ENCODE assay signal across 8 cellular contexts in genomic region chr17:56678249-56679144, GRCh38.
DNase-seq lines count a peak whose midpoint lies in the region; ATAC-seq and TF ChIP-seq lines count a peak whose summit lies in the region.

No MANE protein-coding gene starts in this region.

- no peak for DNase-seq in activated T-cell treated with anti-CD3 and anti-CD28 coated beads, Interleukin-2, amount 50 U/mL, for 4 hours
- no peak for DNase-seq in activated T-cell treated with anti-CD3 and anti-CD28 coated beads for 4 hours
- no peak for DNase-seq in brain microvascular endothelial cell
- DNase-seq in left kidney (ENCODE audit: low read depth, low spot score): peak; percentile 84
- no peak for DNase-seq in upper lobe of right lung
- DNase-seq in activated gamma-delta T cell (lab: John Stamatoyannopoulos, UW): no peak
- no peak for DNase-seq in erythroblast (lab: John Stamatoyannopoulos, UW)

- H3K36me3 ChIP-seq in brain microvascular endothelial cell (replicated peaks) (no peaks in the 10 kb centered on the region), upper lobe of right lung (no peaks in the 10 kb centered on the region)

- no peaks in the 10 kb centered on the region for H3K9me3 Mint-ChIP-seq in activated T-cell treated with anti-CD3 and anti-CD28 coated beads, Interleukin-2, amount 50 U/mL, for 4 hours

- peaks cover 56% of the 10 kb centered on the region for H3K27me3 ChIP-seq in brain microvascular endothelial cell (replicated peaks)
- H3K27me3 ChIP-seq in upper lobe of right lung: peaks cover 37% of the 10 kb centered on the region

- peak; percentile 41 to 57 for ATAC-seq in activated T-cell treated with anti-CD3 and anti-CD28 coated beads, Interleukin-2, amount 50 U/mL, for 4 hours
- peak; percentile 30 for ATAC-seq in upper lobe of right lung
- no peak for ATAC-seq in GM18517 (IDR thresholded peaks at IDR 0.05; ENCODE audit: unreplicated experiment)

- H3K4me3 ChIP-seq in brain microvascular endothelial cell (ENCODE audit: low read depth, low read length) (peak overlapping the region; percentile 42), upper lobe of right lung (peak overlapping the region; percentile 24)

- H3K27ac ChIP-seq in brain microvascular endothelial cell (no peak overlapping the region), upper lobe of right lung (no peak overlapping the region)

- peaks cover 21% of the 10 kb centered on the region for H3K4me1 Mint-ChIP-seq in activated T-cell treated with anti-CD3 and anti-CD28 coated beads, Interleukin-2, amount 50 U/mL, for 4 hours (ENCODE audit: low read depth)

- TF ChIP-seq CTCF in brain microvascular endothelial cell (IDR thresholded peaks at IDR 0.05; ENCODE audit: low read depth, low read length, missing control alignments) (no peak), upper lobe of right lung (IDR thresholded peaks at IDR 0.05) (no peak)

- peak overlapping the region; percentile 72 for H3K4me3 Mint-ChIP-seq in activated T-cell treated with anti-CD3 and anti-CD28 coated beads, Interleukin-2, amount 50 U/mL, for 4 hours

- TF ChIP-seq POLR2A in erythroblast (IDR thresholded peaks at IDR 0.05; ENCODE audit: low read length): no peak

- H3K4me1 ChIP-seq in upper lobe of right lung: peaks cover 4% of the 10 kb centered on the region

- intact Hi-C loops in upper lobe of right lung (cut with DNase I): no loop called here

- no peaks in the 10 kb centered on the region for H3K36me3 Mint-ChIP-seq in activated T-cell treated with anti-CD3 and anti-CD28 coated beads, Interleukin-2, amount 50 U/mL, for 4 hours (ENCODE audit: insufficient read depth)

- H3K9me3 ChIP-seq in upper lobe of right lung: no peaks in the 10 kb centered on the region

- peaks cover 37% of the 10 kb centered on the region for H3K27me3 Mint-ChIP-seq in activated T-cell treated with anti-CD3 and anti-CD28 coated beads, Interleukin-2, amount 50 U/mL, for 4 hours (ENCODE audit: low read depth)

- in situ Hi-C loops in brain microvascular endothelial cell (cut with HindIII; ENCODE audit: low pct_ligation_motif_present, low sequenced_read_pairs): no loop called here
